15 cellular contexts compared by ENCODE assay signal in genomic region chr22:21622624-21623401, GRCh38. TPM values are rescaled to one million over a fixed set of nuclear protein-coding genes. Genes with fewer than 3 reads are reported as not detected.
DNase-seq lines count a peak whose midpoint lies in the region; ATAC-seq and TF ChIP-seq lines count a peak whose summit lies in the region.
"Had no signal": no experiment of that assay in that cellular context is flagged by ENCODE, and none has a peak within 500 bp of the region (broad histone marks: within the 10 kb centered on the region; RNA-seq: fewer than 3 reads in every experiment).

No MANE protein-coding gene starts in this region.

- H3K4me1 ChIP-seq in Panc1 (ENCODE audit: control insufficient read depth, insufficient read depth, low read length) (peaks cover 63% of the 10 kb centered on the region), parathyroid adenoma (peaks cover 14% of the 10 kb centered on the region)

- no TSS peak for BruUV-seq in Panc1 (replicated peaks; lab: Mats Ljungman, UMichigan)

- no peak overlapping the region for H3K9ac ChIP-seq in parathyroid adenoma

- peaks cover 60% of the 10 kb centered on the region for H3K4me1 Mint-ChIP-seq in chondrocyte (ENCODE audit: low read depth)

- H3K4me3 ChIP-seq in Panc1 (ENCODE audit: low read depth in 2 of 2, low read length in 2 of 2), result no peak overlapping the region
- H3K4me3 ChIP-seq in parathyroid adenoma (ENCODE audit: low read depth, low read length), result peak overlapping the region; percentile 7
- H3K4me3 ChIP-seq: gastroesophageal sphincter, testis had no signal

- in situ Hi-C loops in Panc1 (cut with HindIII; ENCODE audit: low pct_unique_long_range_greater_than_20kb, low sequenced_read_pairs), result no loop called here

- no peaks in the 10 kb centered on the region for H3K9me3 Mint-ChIP-seq in chondrocyte (ENCODE audit: low read depth)
- H3K9me3 Mint-ChIP-seq: CD8-positive, alpha-beta T cell; T-helper 2 cell treated with Interferon-gamma antibody and Interleukin-4, amounts not matched to agents 5 μg/mL and 100 μg/mL, for 36 hours had no signal

- H3K4me3 Mint-ChIP-seq in chondrocyte (ENCODE audit: unreplicated experiment), result no peak overlapping the region
- H3K4me3 Mint-ChIP-seq: CD8-positive, alpha-beta T cell; T-helper 2 cell treated with Interferon-gamma antibody and Interleukin-4, amounts not matched to agents 5 μg/mL and 100 μg/mL, for 36 hours had no signal

- TF ChIP-seq CTCF in Panc1 (IDR thresholded peaks at IDR 0.05) (no peak), chondrocyte (IDR thresholded peaks at IDR 0.05) (no peak), parathyroid adenoma (IDR thresholded peaks at IDR 0.05) (no peak)

- H3K27me3 ChIP-seq in Panc1 (ENCODE audit: control insufficient read depth, insufficient read depth, low read length) (no peaks in the 10 kb centered on the region), parathyroid adenoma (ENCODE audit: control insufficient read depth, insufficient read depth, low read length) (no peaks in the 10 kb centered on the region)
- H3K27me3 ChIP-seq: gastroesophageal sphincter, testis had no signal

- POLR2A ChIA-PET in Panc1 (lab: Charles Lee), result no interaction called here

- H2AFZ ChIP-seq in parathyroid adenoma, result no peak overlapping the region

- H3K4me2 ChIP-seq in parathyroid adenoma (ENCODE audit: low read length), result no peak overlapping the region

- intact Hi-C loops in Panc1 (cut with micrococcal nuclease; ENCODE audit: unreplicated experiment), result no loop called here

- CTCF ChIA-PET in Panc1 (lab: Charles Lee), result interaction anchor here (1.0 kb wide), 1 partner anchor 24 kb away, joined by 4 read pairs; no protein-coding TSS in a partner anchor

- no peak for ATAC-seq in Panc1
- ATAC-seq in activated CD4-positive, CD25-positive, alpha-beta regulatory T cell treated with anti-CD3 and anti-CD28 coated beads, Interleukin-2, amount 50 U/mL, for 24 hours, result no peak
- ATAC-seq: CD8-positive, alpha-beta T cell had no signal

- DNase-seq in DMS 273 (lab: John Stamatoyannopoulos, UW; ENCODE audit: unreplicated experiment), result peak; percentile 41
- no peak for DNase-seq in DMS 273 treated with DMSO at 0.1 percent for 48 hours (lab: John Stamatoyannopoulos, UW)
- no peak for DNase-seq in Panc1 (ENCODE audit: low read depth, low spot score)
- DNase-seq in chondrocyte (ENCODE audit: low spot score), result no peak
- no peak for DNase-seq in OCI-M2 (lab: John Stamatoyannopoulos, UW; ENCODE audit: unreplicated experiment)
- no peak for DNase-seq in NCI-H82 treated with DMSO at 0.1 percent for 48 hours (lab: John Stamatoyannopoulos, UW; ENCODE audit: unreplicated experiment)
- DNase-seq: CD8-positive, alpha-beta T cell; MM.1S; NCI-H2081 treated with DMSO at 0.1 percent for 48 hours; stimulated activated CD4-positive, alpha-beta T cell treated with anti-CD3 and anti-CD28 coated beads, Interleukin-15, amount 100 ng/mL, for 24 hours had no signal

- peaks cover 4% of the 10 kb centered on the region for H3K79me2 ChIP-seq in parathyroid adenoma

- no peaks in the 10 kb centered on the region for H3K27me3 Mint-ChIP-seq in chondrocyte (ENCODE audit: low read depth)

- no peaks in the 10 kb centered on the region for H3K9me3 ChIP-seq in Panc1 (ENCODE audit: control insufficient read depth, insufficient read depth, low read depth, low read length)
- H3K9me3 ChIP-seq in parathyroid adenoma (ENCODE audit: control insufficient read depth, low read length), result no peaks in the 10 kb centered on the region
- H3K9me3 ChIP-seq: gastroesophageal sphincter, testis had no signal

- H3K36me3 Mint-ChIP-seq in chondrocyte (ENCODE audit: low read depth), result peaks cover 2% of the 10 kb centered on the region

- peak overlapping the region; percentile 54; the same call in 1 of the 2 replicates for H3K27ac ChIP-seq in Panc1 (ENCODE audit: low read length)
- peak overlapping the region; percentile 60 for H3K27ac ChIP-seq in parathyroid adenoma
- H3K27ac ChIP-seq: testis had no signal

- H3K36me3 ChIP-seq in Panc1 (ENCODE audit: control insufficient read depth, insufficient read depth, low read length) (no peaks in the 10 kb centered on the region; the same call in 1 of the 2 replicates), parathyroid adenoma (ENCODE audit: control insufficient read depth, insufficient read depth, low read length) (no peaks in the 10 kb centered on the region)

- peak overlapping the region; percentile 62 for H3K27ac Mint-ChIP-seq in chondrocyte (ENCODE audit: unreplicated experiment)
- H3K27ac Mint-ChIP-seq: T-helper 2 cell treated with Interferon-gamma antibody and Interleukin-4, amounts not matched to agents 5 μg/mL and 100 μg/mL, for 36 hours had no signal

RNA-seq across cellular contexts. Expression of gene YDJC, which starts 7.0 kb away (rescaled TPM):
- total RNA-seq in Panc1 (2021; ENCODE audit: unreplicated experiment) (60.6 TPM), chondrocyte (13.3 to 14.6 TPM (median 14.6 TPM) in 3 replicates)
- polyA plus RNA-seq in Panc1 (2012; ENCODE audit: insufficient read length), result 73.2 TPM

RNA-seq across cellular contexts. Expression of gene CCDC116, which starts 9.7 kb away (rescaled TPM):
- total RNA-seq in Panc1 (2021; ENCODE audit: unreplicated experiment) (not detected), chondrocyte (0.44 to 0.85 TPM (median 0.47 TPM) in 3 replicates)
- 0.17 TPM for polyA plus RNA-seq in Panc1 (2012; ENCODE audit: insufficient read length)

RNA-seq across cellular contexts. Expression of gene SDF2L1, which starts 19.3 kb away (rescaled TPM):
- total RNA-seq in Panc1 (2021; ENCODE audit: unreplicated experiment) (66.0 TPM), chondrocyte (21.2 to 28.4 TPM (median 26.0 TPM) in 3 replicates)
- 101 TPM for polyA plus RNA-seq in Panc1 (2012; ENCODE audit: insufficient read length)

RNA-seq across cellular contexts. Expression of gene PPIL2, which starts 43.0 kb away (rescaled TPM):
- total RNA-seq in Panc1 (2021; ENCODE audit: unreplicated experiment) (40.0 TPM), chondrocyte (36.0 to 46.6 TPM (median 36.8 TPM) in 3 replicates)
- 39.3 TPM for polyA plus RNA-seq in Panc1 (2012; ENCODE audit: insufficient read length)

RNA-seq across cellular contexts. Expression of gene UBE2L3, which starts 55.3 kb away (rescaled TPM):
- total RNA-seq in Panc1 (2021; ENCODE audit: unreplicated experiment) (51.1 TPM), chondrocyte (53.2 to 57.5 TPM (median 53.7 TPM) in 3 replicates)
- 39.7 TPM for polyA plus RNA-seq in Panc1 (2012; ENCODE audit: insufficient read length)
